In the genomic region with DNA sequence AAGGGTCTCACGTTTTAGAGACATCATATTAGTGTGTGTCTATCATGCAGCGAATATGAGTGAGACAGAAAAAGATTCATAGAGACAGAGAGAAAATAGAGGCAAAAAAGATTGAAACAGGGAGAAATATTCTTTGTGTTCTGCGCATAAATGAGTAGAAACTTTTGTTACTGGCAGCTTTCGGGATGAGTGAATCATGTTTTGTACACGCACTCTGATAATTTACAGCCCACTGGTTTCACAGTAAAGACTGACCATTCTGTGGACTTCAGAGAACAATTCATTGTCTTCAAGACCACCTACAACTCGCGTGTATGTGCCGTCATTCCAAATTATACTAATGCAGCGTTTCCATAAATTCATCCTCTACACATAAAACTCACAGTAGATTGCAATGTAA, we compare ENCODE assay signal across 17 cellular contexts.
A peak's percentile ranks its signal among the peaks of the same experiment; 100 is the strongest.
DNase-seq lines count a peak whose midpoint lies in the region; ATAC-seq and TF ChIP-seq lines count a peak whose summit lies in the region.
"Had no signal": no experiment of that assay in that cellular context is flagged by ENCODE, and none has a peak within 500 bp of the region (broad histone marks: within the 10 kb centered on the region; RNA-seq: fewer than 3 reads in every experiment).

No MANE protein-coding gene starts in this region.

- peaks cover 9% of the 10 kb centered on the region for H3K27me3 Mint-ChIP-seq in T-helper 2 cell treated with Interferon-gamma antibody and Interleukin-4, amounts not matched to agents 5 μg/mL and 100 μg/mL, for 36 hours (ENCODE audit: low read depth)
- peaks cover 23% of the 10 kb centered on the region for H3K27me3 Mint-ChIP-seq in activated T-helper 17 cell treated with anti-CD3 and anti-CD28 coated beads, Interleukin-2, amount 50 U/mL, for 72 hours

- H3K4me3 Mint-ChIP-seq in T-helper 2 cell treated with Interferon-gamma antibody and Interleukin-4, amounts not matched to agents 5 μg/mL and 100 μg/mL, for 36 hours: no peak overlapping the region
- H3K4me3 Mint-ChIP-seq in activated T-helper 17 cell treated with anti-CD3 and anti-CD28 coated beads, Interleukin-2, amount 50 U/mL, for 72 hours: no peak overlapping the region
- H3K4me3 Mint-ChIP-seq: B cell; CD4-positive, alpha-beta T cell; CD8-positive, alpha-beta T cell had no signal

- no peaks in the 10 kb centered on the region for H3K9me3 Mint-ChIP-seq in T-helper 2 cell treated with Interferon-gamma antibody and Interleukin-4, amounts not matched to agents 5 μg/mL and 100 μg/mL, for 36 hours
- H3K9me3 Mint-ChIP-seq in activated T-helper 17 cell treated with anti-CD3 and anti-CD28 coated beads, Interleukin-2, amount 50 U/mL, for 72 hours: no peaks in the 10 kb centered on the region
- H3K9me3 Mint-ChIP-seq: CD4-positive, alpha-beta T cell; CD8-positive, alpha-beta T cell had no signal

- no peak for TF ChIP-seq CTCF in VCaP (conservative IDR thresholded peaks at IDR 0.05)

- no peaks in the 10 kb centered on the region for H3K4me1 Mint-ChIP-seq in T-helper 2 cell treated with Interferon-gamma antibody and Interleukin-4, amounts not matched to agents 5 μg/mL and 100 μg/mL, for 36 hours (ENCODE audit: low read depth)
- H3K4me1 Mint-ChIP-seq in activated T-helper 17 cell treated with anti-CD3 and anti-CD28 coated beads, Interleukin-2, amount 50 U/mL, for 72 hours: no peaks in the 10 kb centered on the region
- H3K4me1 Mint-ChIP-seq: B cell had no signal

- H3K36me3 Mint-ChIP-seq in T-helper 2 cell treated with Interferon-gamma antibody and Interleukin-4, amounts not matched to agents 5 μg/mL and 100 μg/mL, for 36 hours (ENCODE audit: low read depth): no peaks in the 10 kb centered on the region
- H3K36me3 Mint-ChIP-seq in activated T-helper 17 cell treated with anti-CD3 and anti-CD28 coated beads, Interleukin-2, amount 50 U/mL, for 72 hours (ENCODE audit: low read depth): no peaks in the 10 kb centered on the region

- H3K27ac Mint-ChIP-seq in T-helper 2 cell treated with Interferon-gamma antibody and Interleukin-4, amounts not matched to agents 5 μg/mL and 100 μg/mL, for 36 hours: no peak overlapping the region
- no peak overlapping the region for H3K27ac Mint-ChIP-seq in activated T-helper 17 cell treated with anti-CD3 and anti-CD28 coated beads, Interleukin-2, amount 50 U/mL, for 72 hours
- H3K27ac Mint-ChIP-seq: B cell; CD4-positive, alpha-beta T cell; CD8-positive, alpha-beta T cell had no signal

- peak overlapping the region; percentile 79 for H3K27ac ChIP-seq in VCaP
- H3K27ac ChIP-seq: 22Rv1; A549; BLaER1 treated with 17β-estradiol and CSF1 and Interleukin-3, amounts not matched to agents 10 nM and 100 nM; C4-2B had no signal

- DNase-seq in astrocyte of the hippocampus (ENCODE audit: low read depth, low spot score) (peak; percentile 69), retina (peak; percentile 58)
- no peak for DNase-seq in T-helper 2 cell treated with Interferon-gamma antibody and Interleukin-4, amounts not matched to agents 5 μg/mL and 100 μg/mL, for 36 hours (ENCODE audit: low spot score)
- DNase-seq: AML-193; Caco-2; Calu3; CD4-positive, alpha-beta T cell; CD8-positive, alpha-beta T cell; GF-D8 had no signal

- no peak for ATAC-seq in HG03520 (IDR thresholded peaks at IDR 0.05; ENCODE audit: unreplicated experiment)
- no peak for ATAC-seq in activated T-helper 17 cell treated with anti-CD3 and anti-CD28 coated beads, Interleukin-2, amount 50 U/mL, for 72 hours (replicated peaks)
- ATAC-seq: A549; CD8-positive, alpha-beta T cell had no signal
